ENCODE assay signal across 9 cellular contexts in genomic region chr6:89233594-89233993, GRCh38. TPM values are rescaled to one million over a fixed set of nuclear protein-coding genes. Genes with fewer than 3 reads are reported as not detected.
"Had no signal": no experiment of that assay in that cellular context is flagged by ENCODE, and none has a peak within 500 bp of the region (broad histone marks: within the 10 kb centered on the region; RNA-seq: fewer than 3 reads in every experiment).

No MANE protein-coding gene starts in this region.

RNA-seq across cellular contexts. Expression of gene GABRR1, which starts 16.4 kb away (rescaled TPM):
- total RNA-seq: adrenal gland, astrocyte, breast epithelium, endothelial cell of umbilical vein, heart right ventricle, left ventricle myocardium superior, right lobe of liver, upper lobe of right lung had no signal
- polyA plus RNA-seq: adrenal gland, endothelial cell of umbilical vein, small intestine had no signal
